In the genomic region with DNA sequence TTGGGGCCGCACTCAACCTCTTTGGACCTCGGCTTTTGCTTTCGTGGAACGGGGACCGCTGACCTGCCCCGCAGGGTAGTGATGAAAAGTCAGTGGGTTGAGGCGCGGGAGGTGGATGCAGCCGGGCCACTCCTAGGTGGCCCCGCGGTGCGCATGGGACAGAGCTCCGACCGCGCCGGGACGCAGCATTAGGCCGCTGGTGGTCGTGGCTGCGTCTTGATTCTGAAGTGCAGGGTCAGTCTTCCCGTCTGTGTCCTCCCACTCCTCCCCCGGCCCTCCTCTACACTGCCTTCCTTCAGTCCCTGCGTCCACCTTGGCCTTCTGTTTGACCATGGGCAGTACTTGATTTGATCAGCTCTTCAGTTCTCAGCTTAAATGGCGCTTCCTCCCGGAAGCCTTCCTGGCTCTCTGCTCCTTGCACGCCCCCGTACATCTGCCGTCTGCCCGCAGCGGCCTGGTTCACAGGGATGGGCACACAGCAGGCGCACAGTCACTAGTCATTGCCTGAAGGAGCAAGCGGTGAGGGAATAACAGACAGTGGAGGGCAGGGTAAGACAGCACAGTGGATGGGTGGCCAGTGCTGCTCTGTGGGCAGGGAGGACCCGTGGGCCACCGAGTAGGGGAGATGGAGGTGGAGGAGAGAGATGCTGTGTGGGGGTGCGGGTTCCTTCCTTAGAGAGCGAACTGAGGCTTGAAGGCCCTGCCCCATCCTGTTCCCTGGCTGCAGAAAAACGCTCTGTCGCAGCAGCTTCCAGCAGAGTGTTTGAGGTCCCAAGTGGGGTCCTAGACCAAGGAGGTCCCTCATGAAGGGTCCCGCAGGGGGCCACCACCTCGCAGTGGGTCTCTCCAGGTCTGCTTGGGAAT, we compare ENCODE assay signal across 8 cellular contexts. TPM values are rescaled to one million over a fixed set of nuclear protein-coding genes. Genes with fewer than 3 reads are reported as not detected.
DNase-seq lines count a peak whose midpoint lies in the region; ATAC-seq and TF ChIP-seq lines count a peak whose summit lies in the region.

No MANE protein-coding gene starts in this region.

- H3K27me3 Mint-ChIP-seq in activated CD4-positive, alpha-beta T cell treated with anti-CD3 and anti-CD28 coated beads, Interleukin-2, amount 10 ng/mL, durations not matched to agents 7 days and 5 days, result no peaks in the 10 kb centered on the region
- H3K27me3 Mint-ChIP-seq in nephron (ENCODE audit: low read depth), result peaks cover 15% of the 10 kb centered on the region

- peak overlapping the region; percentile 87 for H3K27ac Mint-ChIP-seq in activated CD4-positive, alpha-beta T cell treated with anti-CD3 and anti-CD28 coated beads, Interleukin-2, amount 10 ng/mL, durations not matched to agents 7 days and 5 days
- H3K27ac Mint-ChIP-seq in nephron, result no peak overlapping the region

- peak overlapping the region; percentile 91 for H3K4me3 Mint-ChIP-seq in activated CD4-positive, alpha-beta T cell treated with anti-CD3 and anti-CD28 coated beads, Interleukin-2, amount 10 ng/mL, durations not matched to agents 7 days and 5 days
- peak overlapping the region; percentile 81 to 86 (median 82) for H3K4me3 Mint-ChIP-seq in nephron

- H3K4me3 ChIP-seq in BE2C (ENCODE audit: low read depth, low read length) (peak overlapping the region; percentile 50), esophagus muscularis mucosa (peak overlapping the region; percentile 49 to 73 (median 60))

- H3K9me3 Mint-ChIP-seq in activated CD4-positive, alpha-beta T cell treated with anti-CD3 and anti-CD28 coated beads, Interleukin-2, amount 10 ng/mL, durations not matched to agents 7 days and 5 days, result no peaks in the 10 kb centered on the region
- H3K9me3 Mint-ChIP-seq in nephron, result no peaks in the 10 kb centered on the region

- TF ChIP-seq CTCF in BE2C (IDR thresholded peaks at IDR 0.05; ENCODE audit: low read depth, low read length) (no peak), esophagus muscularis mucosa (IDR thresholded peaks at IDR 0.05) (no peak), nephron (IDR thresholded peaks at IDR 0.05; ENCODE audit: unreplicated experiment in 3 of 3) (no peak), GM10266 (IDR thresholded peaks at IDR 0.05; ENCODE audit: control insufficient read depth, insufficient read depth, low read depth, missing control alignments) (no peak)

- intact Hi-C loops in esophagus muscularis mucosa (cut with DNase I), result no loop called here

- ATAC-seq in HG03432 (IDR thresholded peaks at IDR 0.05; ENCODE audit: unreplicated experiment), result peak; percentile 11
- no peak for ATAC-seq in HG02798 (IDR thresholded peaks at IDR 0.05; ENCODE audit: poor library complexity, unreplicated experiment)

- H3K27me3 ChIP-seq in BE2C (no peaks in the 10 kb centered on the region), esophagus muscularis mucosa (peaks cover 0 to 9% (median 0%) of the 10 kb centered on the region in 4 donors)

- CTCF ChIA-PET in activated CD4-positive, alpha-beta T cell treated with anti-CD3 and anti-CD28 coated beads, Interleukin-2, amount 10 ng/mL, durations not matched to agents 7 days and 5 days (lab: Charles Lee), result interaction anchor here (1.2 to 1.6 kb wide), 2 partner anchors 17 to 86 kb away, joined by 3 to 4 read pairs; partner anchors contain the start of gene XKR8

- peaks cover 3% of the 10 kb centered on the region for H3K36me3 Mint-ChIP-seq in activated CD4-positive, alpha-beta T cell treated with anti-CD3 and anti-CD28 coated beads, Interleukin-2, amount 10 ng/mL, durations not matched to agents 7 days and 5 days (ENCODE audit: low read depth)
- no peaks in the 10 kb centered on the region for H3K36me3 Mint-ChIP-seq in nephron (ENCODE audit: low read depth)

- TF ChIP-seq EP300 in esophagus muscularis mucosa (IDR thresholded peaks at IDR 0.05), result no peak

- WGBS in esophagus muscularis mucosa, result 31% methylated on average over 28 of the region's 40 CpGs

- POLR2A ChIA-PET in activated CD4-positive, alpha-beta T cell treated with anti-CD3 and anti-CD28 coated beads, Interleukin-2, amount 10 ng/mL, durations not matched to agents 7 days and 5 days (lab: Charles Lee), result no interaction called here

- no peaks in the 10 kb centered on the region for H3K36me3 ChIP-seq in BE2C
- no peaks in the 10 kb centered on the region for H3K36me3 ChIP-seq in esophagus muscularis mucosa

- H3K27ac ChIP-seq in esophagus muscularis mucosa (replicated peaks in 1 of 4), result peak overlapping the region; percentile 1 to 64 (median 56)

- H3K4me1 Mint-ChIP-seq in activated CD4-positive, alpha-beta T cell treated with anti-CD3 and anti-CD28 coated beads, Interleukin-2, amount 10 ng/mL, durations not matched to agents 7 days and 5 days, result peaks cover 46% of the 10 kb centered on the region
- peaks cover 10% of the 10 kb centered on the region for H3K4me1 Mint-ChIP-seq in nephron

- DNase-seq in BE2C, result no peak
- peak; percentile 34 for DNase-seq in activated CD4-positive, alpha-beta T cell treated with anti-CD3 and anti-CD28 coated beads, Interleukin-2, amount 10 ng/mL, durations not matched to agents 7 days and 5 days
- DNase-seq in esophagus muscularis mucosa (ENCODE audit: extremely low spot score), result no peak
- no peak for DNase-seq in GM19238 (ENCODE audit: insufficient read length, low spot score)
- no peak for DNase-seq in GM10266 (ENCODE audit: extremely low spot score)

- H3K9me3 ChIP-seq in BE2C (no peaks in the 10 kb centered on the region), esophagus muscularis mucosa (no peaks in the 10 kb centered on the region)

- H3K4me1 ChIP-seq in BE2C, result no peaks in the 10 kb centered on the region
- H3K4me1 ChIP-seq in esophagus muscularis mucosa, result peaks cover 5 to 23% (median 17%) of the 10 kb centered on the region in 4 donors

- no peak for TF ChIP-seq POLR2A in esophagus muscularis mucosa (IDR thresholded peaks at IDR 0.05; ENCODE audit: low read depth)

RNA-seq across cellular contexts. Expression of gene THEMIS2, which starts 0.7 kb away (rescaled TPM):
- 2.0 TPM for polyA plus RNA-seq in BE2C (2012; ENCODE audit: insufficient read depth, insufficient read length, low read depth)
- total RNA-seq in activated CD4-positive, alpha-beta T cell treated with anti-CD3 and anti-CD28 coated beads, Interleukin-2, amount 10 ng/mL, durations not matched to agents 7 days and 5 days, result 10 to 100 TPM; 24.3 to 31.1 TPM
- total RNA-seq in esophagus muscularis mucosa, result 10 to 100 TPM in 3 of 4 donors, 1 to 10 TPM in 1; 9.6 to 36.4 (median 24.6) TPM

RNA-seq across cellular contexts. Expression of gene RPA2, which starts 41.3 kb away (rescaled TPM):
- 56.4 TPM for polyA plus RNA-seq in BE2C (2012; ENCODE audit: insufficient read depth, insufficient read length, low read depth)
- 10 to 100 TPM; 62.7 to 63.8 TPM for total RNA-seq in activated CD4-positive, alpha-beta T cell treated with anti-CD3 and anti-CD28 coated beads, Interleukin-2, amount 10 ng/mL, durations not matched to agents 7 days and 5 days
- total RNA-seq in esophagus muscularis mucosa, result 10 to 100 TPM; 21.2 to 41.5 (median 30.6) TPM

RNA-seq across cellular contexts. Expression of gene PPP1R8, which starts 42.5 kb away (rescaled TPM):
- 55.5 TPM for polyA plus RNA-seq in BE2C (2012; ENCODE audit: insufficient read depth, insufficient read length, low read depth)
- total RNA-seq in activated CD4-positive, alpha-beta T cell treated with anti-CD3 and anti-CD28 coated beads, Interleukin-2, amount 10 ng/mL, durations not matched to agents 7 days and 5 days, result 10 to 100 TPM; 55.8 to 57.5 TPM
- total RNA-seq in esophagus muscularis mucosa, result 10 to 100 TPM; 33.2 to 51.6 (median 42.0) TPM
